Comparison of ENCODE assay signal across 27 cellular contexts in genomic region chr20:50557549-50558134, GRCh38. TPM values are rescaled to one million over a fixed set of nuclear protein-coding genes. Genes with fewer than 3 reads are reported as not detected.
DNase-seq lines count a peak whose midpoint lies in the region; ATAC-seq and TF ChIP-seq lines count a peak whose summit lies in the region.
"Had no signal": no experiment of that assay in that cellular context is flagged by ENCODE, and none has a peak within 500 bp of the region (broad histone marks: within the 10 kb centered on the region; RNA-seq: fewer than 3 reads in every experiment).

No MANE protein-coding gene starts in this region.

- POLR2A ChIA-PET in activated CD4-positive, alpha-beta T cell treated with anti-CD3 and anti-CD28 coated beads for 36 hours (lab: Charles Lee), result no interaction called here

- DNase-seq in activated CD4-positive, alpha-beta T cell treated with anti-CD3 and anti-CD28 coated beads for 36 hours, result no peak
- DNase-seq in activated CD4-positive, alpha-beta T cell treated with anti-CD3 and anti-CD28 coated beads, Interleukin-2, amount 10 ng/mL, durations not matched to agents 24 days and 14 days, result no peak
- DNase-seq in SJSA1 (ENCODE audit: low read depth in 1 of 2, low spot score in 2 of 2) (no peak), foreskin keratinocyte (no peak), NCI-H1694 treated with DMSO at 0.1 percent for 48 hours (lab: John Stamatoyannopoulos, UW) (no peak), LoVo (ENCODE audit: low spot score) (no peak), erythroblast (lab: John Stamatoyannopoulos, UW) (no peak)
- DNase-seq: activated B cell treated with CpG ODN at 0.5 μM for 24 hours; activated CD4-positive, alpha-beta T cell treated with anti-CD3 and anti-CD28 coated beads, Interleukin-2, amount 50 U/mL, for 48 hours; activated CD8-positive, alpha-beta memory T cell treated with anti-CD3 and anti-CD28 coated beads, Interleukin-2, amount 50 U/mL, for 48 hours; activated effector memory CD4-positive, alpha-beta T cell treated with Interleukin-2 at 50 U/mL for 16 hours; DND-41; dorsolateral prefrontal cortex; GF-D8; mucosa of descending colon; NCI-H1048; NCI-H748 treated with DMSO at 0.1 percent for 48 hours; occipital lobe; small intestine; stimulated activated naive CD8-positive, alpha-beta T cell treated with anti-CD3 and anti-CD28 coated beads, Interleukin-15, Interleukin-2, amounts not matched to agents 100 U/mL and 50 U/mL, for 24 hours; T-cell; testis had no signal

- no peak for TF ChIP-seq POLR2A in erythroblast (IDR thresholded peaks at IDR 0.05; ENCODE audit: low read length)

- peaks cover 61% of the 10 kb centered on the region for H3K79me2 ChIP-seq in ACC112 (ENCODE audit: control insufficient read depth, insufficient read depth, low read length, unreplicated experiment)

- intact Hi-C loops in activated CD4-positive, alpha-beta T cell treated with anti-CD3 and anti-CD28 coated beads for 36 hours (cut with DNase I, micrococcal nuclease), result no loop called here
- intact Hi-C loops in activated CD4-positive, alpha-beta T cell treated with anti-CD3 and anti-CD28 coated beads, Interleukin-2, amount 10 ng/mL, durations not matched to agents 24 days and 14 days (cut with micrococcal nuclease), result no loop called here

- H3K27ac ChIP-seq in ACC112 (ENCODE audit: low read depth, low read length) (peak overlapping the region; percentile 90), SJSA1 (peak overlapping the region; percentile 62), foreskin keratinocyte (peak overlapping the region; percentile 63)
- H3K27ac ChIP-seq: 22Rv1, dorsolateral prefrontal cortex, gastroesophageal sphincter, testis had no signal

- peaks cover 29% of the 10 kb centered on the region for H3K36me3 ChIP-seq in ACC112 (ENCODE audit: insufficient read depth, low read length)
- H3K36me3 ChIP-seq in SJSA1, result peaks cover 24% of the 10 kb centered on the region

- H3K36me3 Mint-ChIP-seq in activated CD4-positive, alpha-beta T cell treated with anti-CD3 and anti-CD28 coated beads for 36 hours (ENCODE audit: low read depth), result peaks cover 49% of the 10 kb centered on the region
- peaks cover 39% of the 10 kb centered on the region for H3K36me3 Mint-ChIP-seq in activated CD4-positive, alpha-beta T cell treated with anti-CD3 and anti-CD28 coated beads, Interleukin-2, amount 10 ng/mL, durations not matched to agents 24 days and 14 days (ENCODE audit: low read depth)

- peak overlapping the region; percentile 23 for H3K27ac Mint-ChIP-seq in activated CD4-positive, alpha-beta T cell treated with anti-CD3 and anti-CD28 coated beads for 36 hours
- no peak overlapping the region for H3K27ac Mint-ChIP-seq in activated CD4-positive, alpha-beta T cell treated with anti-CD3 and anti-CD28 coated beads, Interleukin-2, amount 10 ng/mL, durations not matched to agents 24 days and 14 days
- H3K27ac Mint-ChIP-seq: activated B cell treated with CpG ODN at 0.5 μM for 24 hours had no signal

- H3K4me3 ChIP-seq in ACC112 (ENCODE audit: low read depth, low read length) (no peak overlapping the region), SJSA1 (no peak overlapping the region)
- H3K4me3 ChIP-seq: dorsolateral prefrontal cortex, gastroesophageal sphincter, lung, mucosa of descending colon, testis had no signal

- H3K4me1 ChIP-seq in ACC112 (ENCODE audit: control insufficient read depth, insufficient read depth, low read length, unreplicated experiment) (peaks cover 38% of the 10 kb centered on the region), SJSA1 (replicated peaks) (peaks cover 45% of the 10 kb centered on the region), foreskin keratinocyte (peaks cover 32% of the 10 kb centered on the region)

- no peak for TF ChIP-seq CTCF in foreskin keratinocyte (conservative IDR thresholded peaks at IDR 0.05)

- CTCF ChIA-PET in activated CD4-positive, alpha-beta T cell treated with anti-CD3 and anti-CD28 coated beads for 36 hours (lab: Charles Lee), result interaction anchor here (0.9 to 1.2 kb wide), 4 partner anchors 13 to 40 kb away, joined by 3 to 5 read pairs (median 4); no protein-coding TSS in a partner anchor

- no peak overlapping the region for H2AFZ ChIP-seq in ACC112 (ENCODE audit: low read length, unreplicated experiment)

- no peaks in the 10 kb centered on the region for H3K27me3 Mint-ChIP-seq in activated CD4-positive, alpha-beta T cell treated with anti-CD3 and anti-CD28 coated beads for 36 hours
- no peaks in the 10 kb centered on the region for H3K27me3 Mint-ChIP-seq in activated CD4-positive, alpha-beta T cell treated with anti-CD3 and anti-CD28 coated beads, Interleukin-2, amount 10 ng/mL, durations not matched to agents 24 days and 14 days
- H3K27me3 Mint-ChIP-seq: activated B cell treated with CpG ODN at 0.5 μM for 24 hours; natural killer cell treated with Interleukin-12 subunit alpha and Interleukin-12 subunit beta and Interleukin-15 and Interleukin-18, amount 100 ng/mL, for 72 hours; T-cell had no signal

- no peaks in the 10 kb centered on the region for H3K9me3 Mint-ChIP-seq in activated CD4-positive, alpha-beta T cell treated with anti-CD3 and anti-CD28 coated beads for 36 hours (ENCODE audit: low read depth)
- H3K9me3 Mint-ChIP-seq in activated CD4-positive, alpha-beta T cell treated with anti-CD3 and anti-CD28 coated beads, Interleukin-2, amount 10 ng/mL, durations not matched to agents 24 days and 14 days, result no peaks in the 10 kb centered on the region
- H3K9me3 Mint-ChIP-seq: activated B cell treated with CpG ODN at 0.5 μM for 24 hours; natural killer cell treated with Interleukin-12 subunit alpha and Interleukin-12 subunit beta and Interleukin-15 and Interleukin-18, amount 100 ng/mL, for 72 hours; T-cell had no signal

- no peak for ATAC-seq in activated CD4-positive, alpha-beta T cell treated with anti-CD3 and anti-CD28 coated beads for 36 hours
- no peak for ATAC-seq in foreskin keratinocyte
- ATAC-seq: gastroesophageal sphincter; mucosa of descending colon; natural killer cell treated with Interleukin-12 subunit alpha and Interleukin-12 subunit beta and Interleukin-15 and Interleukin-18, amount 100 ng/mL, for 72 hours; stimulated activated naive CD8-positive, alpha-beta T cell treated with anti-CD3 and anti-CD28 coated beads, Interleukin-15, Interleukin-2, amounts not matched to agents 100 U/mL and 50 U/mL, for 24 hours; T-cell had no signal

- H3K27me3 ChIP-seq in ACC112 (ENCODE audit: insufficient read depth, low read length), result no peaks in the 10 kb centered on the region
- no peaks in the 10 kb centered on the region for H3K27me3 ChIP-seq in SJSA1 (replicated peaks)
- no peaks in the 10 kb centered on the region for H3K27me3 ChIP-seq in foreskin keratinocyte
- H3K27me3 ChIP-seq: dorsolateral prefrontal cortex, gastroesophageal sphincter, testis had no signal

- peaks cover 61% of the 10 kb centered on the region for H3K4me1 Mint-ChIP-seq in activated CD4-positive, alpha-beta T cell treated with anti-CD3 and anti-CD28 coated beads for 36 hours
- H3K4me1 Mint-ChIP-seq in activated CD4-positive, alpha-beta T cell treated with anti-CD3 and anti-CD28 coated beads, Interleukin-2, amount 10 ng/mL, durations not matched to agents 24 days and 14 days, result peaks cover 40% of the 10 kb centered on the region

- H3K4me3 Mint-ChIP-seq in activated CD4-positive, alpha-beta T cell treated with anti-CD3 and anti-CD28 coated beads for 36 hours, result no peak overlapping the region
- no peak overlapping the region for H3K4me3 Mint-ChIP-seq in activated CD4-positive, alpha-beta T cell treated with anti-CD3 and anti-CD28 coated beads, Interleukin-2, amount 10 ng/mL, durations not matched to agents 24 days and 14 days
- H3K4me3 Mint-ChIP-seq: activated B cell treated with CpG ODN at 0.5 μM for 24 hours; natural killer cell treated with Interleukin-12 subunit alpha and Interleukin-12 subunit beta and Interleukin-15 and Interleukin-18, amount 100 ng/mL, for 72 hours; T-cell had no signal

- no peaks in the 10 kb centered on the region for H3K9me3 ChIP-seq in SJSA1 (replicated peaks)
- H3K9me3 ChIP-seq: gastroesophageal sphincter, mucosa of descending colon, testis had no signal

RNA-seq across cellular contexts. Expression of gene PTPN1, which starts 47.5 kb away (rescaled TPM):
- total RNA-seq in activated CD4-positive, alpha-beta T cell treated with anti-CD3 and anti-CD28 coated beads for 36 hours, result 10 to 100 TPM; 79.0 to 92.8 TPM
- 61.4 and 62.9 TPM in 2 replicates for total RNA-seq in activated CD4-positive, alpha-beta T cell treated with anti-CD3 and anti-CD28 coated beads, Interleukin-2, amount 10 ng/mL, durations not matched to agents 24 days and 14 days
- total RNA-seq in SJSA1 (2014; rRNA removed; shearing (Covaris generic)), result 61.1 and 71.3 TPM in 2 replicates
- 74.3 and 80.5 TPM in 2 replicates for total RNA-seq in foreskin keratinocyte
- 48.8 and 49.9 TPM in 2 replicates for polyA plus RNA-seq in foreskin keratinocyte
